ENCODE assay signal across 12 cellular contexts in the genomic region with DNA sequence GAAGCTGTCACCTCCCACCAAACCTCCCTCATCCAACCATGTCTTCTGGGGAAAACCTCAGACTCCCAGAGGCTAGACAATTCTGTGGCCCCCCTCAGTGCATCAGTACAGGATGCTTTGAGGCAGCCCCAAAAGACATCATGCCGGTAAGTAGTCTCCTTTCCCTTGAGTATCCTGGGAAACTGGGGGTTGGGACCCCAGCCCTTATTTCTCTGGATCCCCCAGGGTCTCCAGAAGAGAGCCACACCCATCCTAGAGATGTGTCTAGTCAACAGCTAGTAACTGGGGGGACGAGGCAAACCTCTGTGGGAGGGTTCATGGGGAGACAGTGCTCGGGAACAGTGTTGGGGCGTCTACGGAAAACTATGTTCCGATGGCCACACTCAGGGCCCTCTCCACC.
"Had no signal": no experiment of that assay in that cellular context is flagged by ENCODE, and none has a peak within 500 bp of the region (broad histone marks: within the 10 kb centered on the region; RNA-seq: fewer than 3 reads in every experiment).

No MANE protein-coding gene starts in this region.

- H3K9ac ChIP-seq: KMS-11 had no signal

- H3K27ac Mint-ChIP-seq: IgD-negative memory B cell had no signal

- H3K4me1 ChIP-seq: SJCRH30 had no signal

- H3K27ac ChIP-seq: KMS-11, RWPE1, SJCRH30 had no signal

- H3K36me3 ChIP-seq: MG63, SJCRH30 had no signal

- H3K4me3 ChIP-seq: K562, MG63, SJCRH30 had no signal

- H3K27me3 ChIP-seq: MG63, SJCRH30 had no signal

- ATAC-seq: Panc1 had no signal

- H3K4me1 Mint-ChIP-seq: IgD-negative memory B cell had no signal

- H3K36me3 Mint-ChIP-seq: IgD-negative memory B cell had no signal

- H3K9me3 ChIP-seq: MG63, SJCRH30 had no signal

- DNase-seq: MG63; NCI-H1417 treated with DMSO at 0.1 percent for 48 hours; NCI-H1694 treated with DMSO at 0.1 percent for 48 hours; NCI-H2107; NCI-H2227 treated with DMSO at 0.1 percent for 48 hours; NK-92 treated with Interleukin-12 subunit alpha and Interleukin-12 subunit beta, amount 100 ng/mL, for 24 hours had no signal
